Comparison of ENCODE assay signal across 24 cellular contexts in genomic region chr16:27737513-27737912, GRCh38.
DNase-seq lines count a peak whose midpoint lies in the region; FAIRE-seq and TF ChIP-seq lines count a peak whose summit lies in the region.
"Had no signal": no experiment of that assay in that cellular context is flagged by ENCODE, and none has a peak within 500 bp of the region (broad histone marks: within the 10 kb centered on the region; RNA-seq: fewer than 3 reads in every experiment).

No MANE protein-coding gene starts in this region.

- peaks cover 0 to 5% of the 10 kb centered on the region in 2 experiments for H3K36me3 ChIP-seq in keratinocyte (ENCODE audit: control insufficient read depth in 2 of 2, extremely low read depth in 1 of 2, insufficient read depth in 2 of 2, low read length in 2 of 2)
- no peaks in the 10 kb centered on the region for H3K36me3 ChIP-seq in PC-9 (ENCODE audit: low read depth)
- H3K36me3 ChIP-seq: HAP-1 had no signal

- H4K20me1 ChIP-seq in keratinocyte (ENCODE audit: control insufficient read depth, extremely low read depth, insufficient read depth, low read length): no peaks in the 10 kb centered on the region
- no peaks in the 10 kb centered on the region for H4K20me1 ChIP-seq in PC-9 (ENCODE audit: insufficient read depth)

- peaks cover 16% of the 10 kb centered on the region for H3K4me1 ChIP-seq in keratinocyte (ENCODE audit: control insufficient read depth, extremely low read depth, insufficient read depth, low read length)
- H3K4me1 ChIP-seq in PC-9 (replicated peaks; ENCODE audit: insufficient read depth): no peaks in the 10 kb centered on the region
- H3K4me1 ChIP-seq: HAP-1 had no signal

- dilution Hi-C loops in keratinocyte (cut with MboI; ENCODE audit: extremely low pct_ligation_motif_present, low sequenced_read_pairs): no loop called here

- TF ChIP-seq CTCF in keratinocyte (optimal IDR thresholded peaks at IDR 0.05 in 1 of 3, IDR thresholded peaks at IDR 0.05 in 1 of 3, conservative IDR thresholded peaks at IDR 0.05 in 1 of 3; ENCODE audit: extremely low read depth in 1 of 3, insufficient read depth in 2 of 3, low read length in 3 of 3) (no peak), PC-9 (conservative IDR thresholded peaks at IDR 0.05) (no peak)

- H3K27me3 ChIP-seq in keratinocyte (ENCODE audit: control insufficient read depth, extremely low read depth, insufficient read depth, low read length) (peaks cover 3% of the 10 kb centered on the region), PC-9 (ENCODE audit: insufficient read depth, low read depth) (no peaks in the 10 kb centered on the region)
- H3K27me3 ChIP-seq: BLaER1 treated with 17β-estradiol and CSF1 and Interleukin-3, amounts not matched to agents 10 nM and 100 nM had no signal

- no peaks in the 10 kb centered on the region for H3F3A ChIP-seq in PC-9 (ENCODE audit: insufficient read depth, low read depth)

- H3K9me1 ChIP-seq in keratinocyte (ENCODE audit: control insufficient read depth, extremely low read depth, insufficient read depth, low read length): no peaks in the 10 kb centered on the region

- no peak overlapping the region for H3K9ac ChIP-seq in keratinocyte (ENCODE audit: control insufficient read depth, extremely low read depth, insufficient read depth, low read length)
- H3K9ac ChIP-seq: BLaER1 treated with 17β-estradiol and CSF1 and Interleukin-3, amounts not matched to agents 10 nM and 100 nM; SK-N-SH had no signal

- H3K79me2 ChIP-seq in keratinocyte (ENCODE audit: control insufficient read depth, insufficient read depth, low read length): no peaks in the 10 kb centered on the region
- H3K79me2 ChIP-seq in PC-9 (ENCODE audit: low read depth): no peaks in the 10 kb centered on the region

- FAIRE-seq in keratinocyte (lab: Jason Lieb, UNC) (no peak), frontal cortex (lab: Jason Lieb, UNC) (no peak)
- FAIRE-seq: GM18507, HTR-8/SVneo, K562 had no signal

- H3K9me3 ChIP-seq in keratinocyte (ENCODE audit: control insufficient read depth, low read depth, low read length) (no peaks in the 10 kb centered on the region), PC-9 (ENCODE audit: insufficient read depth, low read depth) (no peaks in the 10 kb centered on the region)
- H3K9me3 ChIP-seq: HAP-1, SK-N-SH had no signal

- DNase-seq in NCI-H510A treated with DMSO at 0.1 percent for 48 hours (lab: John Stamatoyannopoulos, UW) (peak; percentile 55), NCI-H510A (lab: John Stamatoyannopoulos, UW) (no peak), keratinocyte (ENCODE audit: low read depth, low spot score) (no peak), frontal cortex (ENCODE audit: low spot score in 2 of 2) (no peak), NCI-H446 treated with DMSO at 0.1 percent for 48 hours (lab: John Stamatoyannopoulos, UW) (no peak), PC-9 (no peak)
- DNase-seq: CD4-positive, alpha-beta T cell; DMS53; GOT3; HFFc6; Kasumi-1; NCI-H146; NCI-H1930; NCI-H2171; NCI-H226; NCI-H524 treated with DMSO at 0.1 percent for 48 hours; NCI-H774; SK-N-SH had no signal

- H3K4me3 ChIP-seq in keratinocyte (ENCODE audit: control insufficient read depth in 2 of 3, extremely low read depth in 1 of 3, insufficient read depth in 2 of 3, low read depth in 1 of 3, low read length in 3 of 3) (no peak overlapping the region), skin epidermis (no peak overlapping the region), PC-9 (no peak overlapping the region)
- H3K4me3 ChIP-seq: BLaER1 treated with 17β-estradiol and CSF1 and Interleukin-3, amounts not matched to agents 10 nM and 100 nM; HAP-1; K562 had no signal

- no peaks in the 10 kb centered on the region for H3K9me2 ChIP-seq in PC-9 (ENCODE audit: insufficient read depth)
- H3K9me2 ChIP-seq: SK-N-SH had no signal

- H2AFZ ChIP-seq in keratinocyte (ENCODE audit: control insufficient read depth, low read length) (no peak overlapping the region), PC-9 (no peak overlapping the region)

- H3K4me2 ChIP-seq in keratinocyte (ENCODE audit: control insufficient read depth, extremely low read depth, insufficient read depth, low read depth, low read length) (peak overlapping the region; percentile 25), PC-9 (no peak overlapping the region)
- H3K4me2 ChIP-seq: BLaER1 treated with 17β-estradiol and CSF1 and Interleukin-3, amounts not matched to agents 10 nM and 100 nM; SK-N-SH had no signal

- no TSS peak for BruUV-seq in PC-9 (replicated peaks; lab: Mats Ljungman, UMichigan)

- POLR2A ChIA-PET in PC-9 (lab: Charles Lee; ENCODE audit: unreplicated experiment): no interaction called here

- intact Hi-C loops in PC-9 (cut with micrococcal nuclease; ENCODE audit: unreplicated experiment): no loop called here

- H3K27ac ChIP-seq in keratinocyte (ENCODE audit: control insufficient read depth, insufficient read depth, low read length): no peak overlapping the region
- peak overlapping the region in 13 of 21 experiments; percentile 16 to 76 (median 62) for H3K27ac ChIP-seq in skin epidermis
- no peak overlapping the region for H3K27ac ChIP-seq in PC-9
- H3K27ac ChIP-seq: BLaER1 treated with 17β-estradiol and CSF1 and Interleukin-3, amounts not matched to agents 10 nM and 100 nM had no signal

- CTCF ChIA-PET in PC-9 (lab: Charles Lee): no interaction called here

Comparison
In these comparisons a context has a peak if more than half of its experiments do, and no peak if none do; other contexts are left out.
1. H3K27ac ChIP-seq: peak in skin epidermis (13 of 21); none in keratinocyte (single experiment) and PC-9 (single experiment).